In the genomic region with DNA sequence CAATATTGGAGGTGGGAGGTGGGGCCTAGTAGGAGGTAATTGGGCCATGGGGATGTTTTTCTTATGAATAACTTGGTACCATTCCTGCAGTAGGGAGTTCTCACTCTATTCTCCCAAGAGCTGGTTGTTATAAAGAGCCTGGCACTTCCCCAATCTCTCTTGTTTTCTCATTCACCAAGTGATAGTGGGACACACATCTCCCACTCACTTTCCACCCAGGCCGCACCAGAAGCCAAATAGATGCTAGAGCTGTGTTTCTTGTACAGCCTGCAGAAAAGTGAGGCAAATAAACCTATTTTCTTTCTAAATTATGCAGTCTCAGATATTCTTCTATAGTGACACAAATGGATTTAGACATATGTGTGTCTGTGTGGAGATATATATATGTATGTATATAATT, we compare ENCODE assay signal across 23 cellular contexts.
"Had no signal": no experiment of that assay in that cellular context is flagged by ENCODE, and none has a peak within 500 bp of the region (broad histone marks: within the 10 kb centered on the region; RNA-seq: fewer than 3 reads in every experiment).

No MANE protein-coding gene starts in this region.

- H3K27me3 ChIP-seq: colonic mucosa, dorsolateral prefrontal cortex, esophagus muscularis mucosa, esophagus squamous epithelium, foreskin keratinocyte, gastrocnemius medialis, gastroesophageal sphincter, heart left ventricle, heart right ventricle had no signal

- H3K4me3 ChIP-seq: colonic mucosa, coronary artery, dorsolateral prefrontal cortex, esophagus muscularis mucosa, esophagus squamous epithelium, gastrocnemius medialis, gastroesophageal sphincter, heart left ventricle, heart right ventricle had no signal

- H3K9me3 ChIP-seq: colonic mucosa, esophagus muscularis mucosa, esophagus squamous epithelium, gastrocnemius medialis, gastroesophageal sphincter, heart left ventricle, heart right ventricle had no signal

- ATAC-seq: effector memory CD8-positive, alpha-beta T cell; esophagus mucosa; foreskin keratinocyte; gastrocnemius medialis; gastroesophageal sphincter; heart right ventricle had no signal

- H3K36me3 ChIP-seq: colonic mucosa, esophagus muscularis mucosa, esophagus squamous epithelium, gastrocnemius medialis, gastroesophageal sphincter, heart left ventricle, heart right ventricle had no signal

- DNase-seq: colonic mucosa; cortex of kidney; dermis blood vessel endothelial cell; effector CD4-positive, alpha-beta T cell; effector CD8-positive, alpha-beta T cell; effector memory CD4-positive, alpha-beta T cell; effector memory CD8-positive, alpha-beta T cell; endodermal cell; erythroblast; esophagus squamous epithelium; foreskin fibroblast; foreskin keratinocyte; foreskin melanocyte; gastrocnemius medialis; glutamatergic neuron; head of caudate nucleus; heart left ventricle; heart right ventricle had no signal

- H3K4me1 ChIP-seq: colonic mucosa, esophagus muscularis mucosa, foreskin keratinocyte, gastrocnemius medialis, gastroesophageal sphincter, heart left ventricle, heart right ventricle had no signal
